ENCODE assay signal across 2 cellular contexts in the genomic region with DNA sequence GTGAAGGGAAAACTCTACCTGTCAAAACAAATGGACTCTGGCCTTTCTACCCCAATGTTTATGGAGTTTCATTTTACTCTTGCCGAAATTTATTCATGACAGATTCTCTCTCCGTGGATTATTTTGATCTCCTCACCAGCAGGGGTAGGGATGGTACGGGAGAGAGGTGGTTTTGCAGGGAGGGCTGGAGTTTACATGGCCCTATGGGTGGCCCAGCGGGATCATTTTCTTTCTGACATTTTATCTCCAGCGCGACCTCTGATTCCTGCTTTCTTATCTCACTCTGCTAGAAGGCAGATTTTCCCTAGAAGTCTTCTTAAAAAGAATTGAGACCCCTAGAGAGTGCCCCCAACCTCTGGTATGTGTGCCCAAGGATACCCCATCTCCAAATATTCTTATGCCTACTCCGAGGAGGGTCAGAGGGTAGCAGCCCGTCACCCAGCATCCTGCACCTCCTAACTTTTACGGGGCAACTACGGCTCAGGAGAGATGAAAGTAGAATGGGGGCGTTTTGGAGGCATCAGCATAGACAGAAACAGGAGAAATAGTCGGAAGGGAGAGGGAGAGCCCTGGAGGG.
TF ChIP-seq lines count a peak whose summit lies in the region.

No MANE protein-coding gene starts in this region.

TF ChIP-seq in SK-N-SH, 30 proteins besides CTCF, POLR2A, EP300 and RAD21 (continued from another document):
- TF ChIP-seq, protein P1, sequence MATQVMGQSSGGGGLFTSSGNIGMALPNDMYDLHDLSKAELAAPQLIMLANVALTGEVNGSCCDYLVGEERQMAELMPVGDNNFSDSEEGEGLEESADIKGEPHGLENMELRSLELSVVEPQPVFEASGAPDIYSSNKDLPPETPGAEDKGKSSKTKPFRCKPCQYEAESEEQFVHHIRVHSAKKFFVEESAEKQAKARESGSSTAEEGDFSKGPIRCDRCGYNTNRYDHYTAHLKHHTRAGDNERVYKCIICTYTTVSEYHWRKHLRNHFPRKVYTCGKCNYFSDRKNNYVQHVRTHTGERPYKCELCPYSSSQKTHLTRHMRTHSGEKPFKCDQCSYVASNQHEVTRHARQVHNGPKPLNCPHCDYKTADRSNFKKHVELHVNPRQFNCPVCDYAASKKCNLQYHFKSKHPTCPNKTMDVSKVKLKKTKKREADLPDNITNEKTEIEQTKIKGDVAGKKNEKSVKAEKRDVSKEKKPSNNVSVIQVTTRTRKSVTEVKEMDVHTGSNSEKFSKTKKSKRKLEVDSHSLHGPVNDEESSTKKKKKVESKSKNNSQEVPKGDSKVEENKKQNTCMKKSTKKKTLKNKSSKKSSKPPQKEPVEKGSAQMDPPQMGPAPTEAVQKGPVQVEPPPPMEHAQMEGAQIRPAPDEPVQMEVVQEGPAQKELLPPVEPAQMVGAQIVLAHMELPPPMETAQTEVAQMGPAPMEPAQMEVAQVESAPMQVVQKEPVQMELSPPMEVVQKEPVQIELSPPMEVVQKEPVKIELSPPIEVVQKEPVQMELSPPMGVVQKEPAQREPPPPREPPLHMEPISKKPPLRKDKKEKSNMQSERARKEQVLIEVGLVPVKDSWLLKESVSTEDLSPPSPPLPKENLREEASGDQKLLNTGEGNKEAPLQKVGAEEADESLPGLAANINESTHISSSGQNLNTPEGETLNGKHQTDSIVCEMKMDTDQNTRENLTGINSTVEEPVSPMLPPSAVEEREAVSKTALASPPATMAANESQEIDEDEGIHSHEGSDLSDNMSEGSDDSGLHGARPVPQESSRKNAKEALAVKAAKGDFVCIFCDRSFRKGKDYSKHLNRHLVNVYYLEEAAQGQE (IDR thresholded peaks at IDR 0.05; ENCODE audit: low read depth, low read length) = no peak
- TF ChIP-seq POLR2AphosphoS5 (IDR thresholded peaks at IDR 0.05; ENCODE audit: low read depth, low read length) = no peak
- no peak for TF ChIP-seq ELF1 (IDR thresholded peaks at IDR 0.05)
- TF ChIP-seq GATA2 (CRISPR knock-in tag; IDR thresholded peaks at IDR 0.05) = no peak
- TF ChIP-seq, protein P2, sequence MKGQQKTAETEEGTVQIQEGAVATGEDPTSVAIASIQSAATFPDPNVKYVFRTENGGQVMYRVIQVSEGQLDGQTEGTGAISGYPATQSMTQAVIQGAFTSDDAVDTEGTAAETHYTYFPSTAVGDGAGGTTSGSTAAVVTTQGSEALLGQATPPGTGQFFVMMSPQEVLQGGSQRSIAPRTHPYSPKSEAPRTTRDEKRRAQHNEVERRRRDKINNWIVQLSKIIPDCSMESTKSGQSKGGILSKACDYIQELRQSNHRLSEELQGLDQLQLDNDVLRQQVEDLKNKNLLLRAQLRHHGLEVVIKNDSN (IDR thresholded peaks at IDR 0.05; ENCODE audit: borderline replicate concordance, low read depth) = no peak
- TF ChIP-seq, protein P3, sequence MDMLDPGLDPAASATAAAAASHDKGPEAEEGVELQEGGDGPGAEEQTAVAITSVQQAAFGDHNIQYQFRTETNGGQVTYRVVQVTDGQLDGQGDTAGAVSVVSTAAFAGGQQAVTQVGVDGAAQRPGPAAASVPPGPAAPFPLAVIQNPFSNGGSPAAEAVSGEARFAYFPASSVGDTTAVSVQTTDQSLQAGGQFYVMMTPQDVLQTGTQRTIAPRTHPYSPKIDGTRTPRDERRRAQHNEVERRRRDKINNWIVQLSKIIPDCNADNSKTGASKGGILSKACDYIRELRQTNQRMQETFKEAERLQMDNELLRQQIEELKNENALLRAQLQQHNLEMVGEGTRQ (IDR thresholded peaks at IDR 0.05; ENCODE audit: borderline replicate concordance, low read depth, low read length) = no peak
- no peak for TF ChIP-seq FOXM1 (IDR thresholded peaks at IDR 0.05; ENCODE audit: low read depth)
- no peak for TF ChIP-seq NRF1 (IDR thresholded peaks at IDR 0.05; ENCODE audit: low read depth, low read length)
- no peak for TF ChIP-seq NFIC (IDR thresholded peaks at IDR 0.05; ENCODE audit: borderline replicate concordance)
- TF ChIP-seq, protein P4, sequence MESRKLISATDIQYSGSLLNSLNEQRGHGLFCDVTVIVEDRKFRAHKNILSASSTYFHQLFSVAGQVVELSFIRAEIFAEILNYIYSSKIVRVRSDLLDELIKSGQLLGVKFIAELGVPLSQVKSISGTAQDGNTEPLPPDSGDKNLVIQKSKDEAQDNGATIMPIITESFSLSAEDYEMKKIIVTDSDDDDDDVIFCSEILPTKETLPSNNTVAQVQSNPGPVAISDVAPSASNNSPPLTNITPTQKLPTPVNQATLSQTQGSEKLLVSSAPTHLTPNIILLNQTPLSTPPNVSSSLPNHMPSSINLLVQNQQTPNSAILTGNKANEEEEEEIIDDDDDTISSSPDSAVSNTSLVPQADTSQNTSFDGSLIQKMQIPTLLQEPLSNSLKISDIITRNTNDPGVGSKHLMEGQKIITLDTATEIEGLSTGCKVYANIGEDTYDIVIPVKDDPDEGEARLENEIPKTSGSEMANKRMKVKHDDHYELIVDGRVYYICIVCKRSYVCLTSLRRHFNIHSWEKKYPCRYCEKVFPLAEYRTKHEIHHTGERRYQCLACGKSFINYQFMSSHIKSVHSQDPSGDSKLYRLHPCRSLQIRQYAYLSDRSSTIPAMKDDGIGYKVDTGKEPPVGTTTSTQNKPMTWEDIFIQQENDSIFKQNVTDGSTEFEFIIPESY (IDR thresholded peaks at IDR 0.05; ENCODE audit: borderline replicate concordance, low read depth) = no peak

TF ChIP-seq in SK-N-SH treated with all-trans-retinoic acid at 6 μM for 48 hours, 23 proteins besides CTCF, POLR2A, EP300 and RAD21 (continued from another document):
- TF ChIP-seq ARNTL (CRISPR knock-in tag; IDR thresholded peaks at IDR 0.05; ENCODE audit: borderline replicate concordance, low read depth) (no peak), RARB (CRISPR knock-in tag; IDR thresholded peaks at IDR 0.05) (no peak)
